In genomic region chr9:91164724-91165520, GRCh38 we compare ENCODE assay signal across 8 cellular contexts.
DNase-seq lines count a peak whose midpoint lies in the region; ATAC-seq and TF ChIP-seq lines count a peak whose summit lies in the region.

No MANE protein-coding gene starts in this region.

- H3K36me3 ChIP-seq in BJ (ENCODE audit: control insufficient read depth, insufficient read depth, low read length) (no peaks in the 10 kb centered on the region), mucosa of descending colon (ENCODE audit: low read depth) (no peaks in the 10 kb centered on the region)

- no peak overlapping the region for H3K4me3 ChIP-seq in BJ (ENCODE audit: low read depth, low read length)
- no peak overlapping the region for H3K4me3 ChIP-seq in choroid plexus epithelial cell (ENCODE audit: low read depth, low read length)
- no peak overlapping the region for H3K4me3 ChIP-seq in mucosa of descending colon

- H3K27me3 ChIP-seq in BJ (ENCODE audit: control insufficient read depth, insufficient read depth, low read length) = no peaks in the 10 kb centered on the region

- peaks cover 36 to 57% of the 10 kb centered on the region in 2 donors for H3K4me1 Mint-ChIP-seq in stimulated activated naive B cell treated with anti-CD40 and anti-IgM and Interleukin-4, amounts not matched to agents 10 μg/mL and 1 μg/mL and 100 μg/mL, for 72 hours

- H3K9me3 Mint-ChIP-seq in stimulated activated naive B cell treated with anti-CD40 and anti-IgM and Interleukin-4, amounts not matched to agents 10 μg/mL and 1 μg/mL and 100 μg/mL, for 72 hours = no peaks in the 10 kb centered on the region

- POLR2A ChIA-PET in BJ (lab: Charles Lee) = interaction anchor here (0.6 to 0.7 kb wide), 3 partner anchors 14 to 549 kb away, joined by 3 to 6 read pairs (median 3); no protein-coding TSS in a partner anchor

- no peaks in the 10 kb centered on the region for H3K27me3 Mint-ChIP-seq in stimulated activated naive B cell treated with anti-CD40 and anti-IgM and Interleukin-4, amounts not matched to agents 10 μg/mL and 1 μg/mL and 100 μg/mL, for 72 hours

- H3K4me3 Mint-ChIP-seq in stimulated activated naive B cell treated with anti-CD40 and anti-IgM and Interleukin-4, amounts not matched to agents 10 μg/mL and 1 μg/mL and 100 μg/mL, for 72 hours = peak overlapping the region; percentile 55 to 67

- peak overlapping the region; percentile 96 for H3K27ac Mint-ChIP-seq in stimulated activated naive B cell treated with anti-CD40 and anti-IgM and Interleukin-4, amounts not matched to agents 10 μg/mL and 1 μg/mL and 100 μg/mL, for 72 hours

- peak; percentile 92 for ATAC-seq in mucosa of descending colon
- ATAC-seq in stimulated activated naive B cell treated with anti-CD40 and anti-IgM and Interleukin-4, amounts not matched to agents 10 μg/mL and 1 μg/mL and 100 μg/mL, for 72 hours (replicated peaks) = peak; percentile 58 to 64
- no peak for ATAC-seq in GM21786 (IDR thresholded peaks at IDR 0.05; ENCODE audit: unreplicated experiment)
- no peak for ATAC-seq in HG02973 (IDR thresholded peaks at IDR 0.05; ENCODE audit: unreplicated experiment)

- TF ChIP-seq CTCF in BJ (IDR thresholded peaks at IDR 0.05; ENCODE audit: insufficient read depth, low read depth, low read length) (0 out of 2 replicates have a peak, but pooled peaks have one; percentile 4), choroid plexus epithelial cell (conservative IDR thresholded peaks at IDR 0.05; ENCODE audit: low read depth, low read length) (no peak), mucosa of descending colon (IDR thresholded peaks at IDR 0.05) (no peak)

- H3K36me3 Mint-ChIP-seq in stimulated activated naive B cell treated with anti-CD40 and anti-IgM and Interleukin-4, amounts not matched to agents 10 μg/mL and 1 μg/mL and 100 μg/mL, for 72 hours = peaks cover 2 to 15% of the 10 kb centered on the region in 2 donors

- CTCF ChIA-PET in BJ (lab: Yijun Ruan, JAX) = interaction anchor here (0.6 kb wide), 1 partner anchor 16 kb away, joined by 3 read pairs; no protein-coding TSS in a partner anchor

- DNase-seq in BJ (ENCODE audit: low read depth) (peak; percentile 89), HuH-7 (ENCODE audit: low spot score) (peak; percentile 49), choroid plexus epithelial cell (ENCODE audit: low read depth) (peak; percentile 98), mucosa of descending colon (peak; percentile 82 to 93 (median 86))
- DNase-seq in activated CD4-positive, alpha-beta T cell treated with anti-CD3 and anti-CD28 coated beads for 24 hours (ENCODE audit: low read depth in 2 of 2) = peak; percentile 40 to 52
- DNase-seq in stimulated activated naive B cell treated with anti-CD40 and anti-IgM and Interleukin-4, amounts not matched to agents 10 μg/mL and 1 μg/mL and 100 μg/mL, for 72 hours = peak; percentile 76

- no peaks in the 10 kb centered on the region for H3K9me3 ChIP-seq in mucosa of descending colon

- intact Hi-C loops in mucosa of descending colon (cut with DNase I, micrococcal nuclease) = no loop called here

- peaks cover 29% of the 10 kb centered on the region for H3K4me1 ChIP-seq in mucosa of descending colon (ENCODE audit: low read depth)

Comparison
In these comparisons a context has a peak if more than half of its experiments do, and no peak if none do; other contexts are left out.
1. DNase-seq: peak in every context shown above with its lines; median percentile 98 in choroid plexus epithelial cell; 89 in BJ; 86 in mucosa of descending colon; 76 in stimulated activated naive B cell treated with anti-CD40 and anti-IgM and Interleukin-4, amounts not matched to agents 10 μg/mL and 1 μg/mL and 100 μg/mL, for 72 hours; 49 in HuH-7; 46 in activated CD4-positive, alpha-beta T cell treated with anti-CD3 and anti-CD28 coated beads for 24 hours.
2. ATAC-seq: peak in mucosa of descending colon (single experiment) and stimulated activated naive B cell treated with anti-CD40 and anti-IgM and Interleukin-4, amounts not matched to agents 10 μg/mL and 1 μg/mL and 100 μg/mL, for 72 hours (2 of 2); none in GM21786 (single experiment) and HG02973 (single experiment).